In genomic region chr17:28324272-28324745, GRCh38 we compare ENCODE assay signal across 2 cellular contexts.
A peak's percentile ranks its signal among the peaks of the same experiment; 100 is the strongest.
TF ChIP-seq lines count a peak whose summit lies in the region.

No MANE protein-coding gene starts in this region.

TF ChIP-seq in GM23338, 12 proteins besides CTCF, POLR2A, EP300 and RAD21:
- TF ChIP-seq NANOG (IDR thresholded peaks at IDR 0.05; ENCODE audit: borderline replicate concordance) (no peak), ETS1 (IDR thresholded peaks at IDR 0.05) (no peak), ZNF331 (CRISPR knock-in tag; IDR thresholded peaks at IDR 0.05; ENCODE audit: low read depth) (no peak), REST (IDR thresholded peaks at IDR 0.05; ENCODE audit: unreplicated experiment) (no peak), ZNF462 (CRISPR knock-in tag; IDR thresholded peaks at IDR 0.05) (no peak), CREB1 (CRISPR knock-in tag; IDR thresholded peaks at IDR 0.05; ENCODE audit: low read depth) (no peak), POLR2AphosphoS5 (IDR thresholded peaks at IDR 0.05; ENCODE audit: low read depth) (no peak), EZH2 (IDR thresholded peaks at IDR 0.05; ENCODE audit: low read depth, unreplicated experiment) (no peak), ZNF114 (CRISPR knock-in tag; IDR thresholded peaks at IDR 0.05) (no peak), JUNB (IDR thresholded peaks at IDR 0.05; ENCODE audit: unreplicated experiment) (no peak), EZH2phosphoT487 (IDR thresholded peaks at IDR 0.05; ENCODE audit: unreplicated experiment) (no peak), STAT1 (IDR thresholded peaks at IDR 0.05; ENCODE audit: unreplicated experiment) (no peak)

TF ChIP-seq in liver, 16 proteins besides CTCF, POLR2A, EP300 and RAD21:
- TF ChIP-seq REST (IDR thresholded peaks at IDR 0.05) (no peak), EGR1 (IDR thresholded peaks at IDR 0.05; ENCODE audit: low read depth in 2 of 2) (peak in 1 of 2 donors; percentile 32), SP1 (IDR thresholded peaks at IDR 0.05) (peak; percentile 14), FOXA2 (IDR thresholded peaks at IDR 0.05) (no peak), GABPA (IDR thresholded peaks at IDR 0.05 in 1 of 2, conservative IDR thresholded peaks at IDR 0.05 in 1 of 2) (no peak), ZBTB33 (IDR thresholded peaks at IDR 0.05) (no peak), HNF4A (conservative IDR thresholded peaks at IDR 0.05) (peak in 1 of 2 donors; percentile 9), ATF3 (IDR thresholded peaks at IDR 0.05) (no peak), FOXA1 (IDR thresholded peaks at IDR 0.05) (no peak), JUND (IDR thresholded peaks at IDR 0.05) (no peak), HNF4G (IDR thresholded peaks at IDR 0.05) (no peak), NR2F2 (IDR thresholded peaks at IDR 0.05) (no peak), RXRA (IDR thresholded peaks at IDR 0.05) (peak in 1 of 2 donors; percentile 37), YY1 (IDR thresholded peaks at IDR 0.05) (peak; percentile 13), MAX (IDR thresholded peaks at IDR 0.05) (no peak), TAF1 (conservative IDR thresholded peaks at IDR 0.05) (no peak)
